Comparison of ENCODE assay signal across 9 cellular contexts in the genomic region with DNA sequence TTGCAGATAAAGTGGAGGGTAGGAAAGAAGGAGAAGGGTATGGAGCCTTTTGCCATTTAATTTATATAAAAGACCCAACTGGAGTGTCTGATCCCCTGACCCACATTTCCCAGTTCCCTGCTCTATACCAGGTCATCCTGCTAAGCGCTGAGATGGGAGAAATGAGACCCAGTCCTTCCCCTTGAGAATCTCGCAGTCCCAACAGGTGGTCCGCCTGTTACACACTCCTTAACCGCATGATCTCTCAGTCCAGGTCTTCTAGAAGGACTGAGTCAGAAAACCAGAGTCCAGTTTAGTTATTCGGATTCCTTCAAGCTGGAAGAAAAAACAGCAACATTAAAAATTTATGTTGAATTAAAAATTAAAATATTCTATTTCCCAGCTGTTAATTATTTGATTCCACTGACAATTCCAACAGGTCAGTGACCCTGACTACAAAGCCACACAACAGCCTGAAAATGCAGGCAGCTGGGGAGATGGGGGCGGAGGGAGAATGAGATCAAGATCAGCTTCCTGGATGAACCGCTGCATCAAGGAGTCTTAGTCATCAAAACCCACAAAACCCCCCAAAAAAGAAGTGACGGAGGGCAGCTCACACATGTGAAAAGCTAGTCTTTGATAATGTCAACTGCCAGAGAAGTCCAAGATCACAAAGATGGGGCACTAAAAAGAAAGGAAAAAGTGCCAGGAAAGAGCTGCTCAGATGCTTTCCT.
A peak's percentile ranks its signal among the peaks of the same experiment; 100 is the strongest.
DNase-seq lines count a peak whose midpoint lies in the region; ATAC-seq and TF ChIP-seq lines count a peak whose summit lies in the region.
"Had no signal": no experiment of that assay in that cellular context is flagged by ENCODE, and none has a peak within 500 bp of the region (broad histone marks: within the 10 kb centered on the region; RNA-seq: fewer than 3 reads in every experiment).

No MANE protein-coding gene starts in this region.

- peak; percentile 56 for DNase-seq in GM10266 (ENCODE audit: extremely low spot score)
- DNase-seq in Kasumi-1 (lab: John Stamatoyannopoulos, UW): peak; percentile 47 to 60
- DNase-seq in activated CD8-positive, alpha-beta memory T cell treated with anti-CD3 and anti-CD28 coated beads, Interleukin-2, amount 50 U/mL, for 4 hours: peak; percentile 31
- DNase-seq in stimulated activated CD8-positive, alpha-beta memory T cell treated with anti-CD3 and anti-CD28 coated beads, Interleukin-12 subunit alpha, Interleukin-12 subunit beta, amount 100 ng/mL, for 24 hours (ENCODE audit: extremely low read depth): peak; percentile 11
- DNase-seq in ecto neural progenitor cell (ENCODE audit: low spot score): no peak
- DNase-seq in 8988T: no peak
- DNase-seq: activated CD4-positive, CD25-positive, alpha-beta regulatory T cell treated with anti-CD3 and anti-CD28 coated beads, Interleukin-2, amount 50 U/mL, for 72 hours; mammary epithelial cell had no signal

- no peak for ATAC-seq in GM18861 (IDR thresholded peaks at IDR 0.05; ENCODE audit: unreplicated experiment)

- TF ChIP-seq CTCF in GM10266 (IDR thresholded peaks at IDR 0.05; ENCODE audit: control insufficient read depth, insufficient read depth, low read depth, missing control alignments): no peak

Comparison
In these comparisons a context has a peak if more than half of its experiments do, and no peak if none do; other contexts are left out.
1. DNase-seq: peak in GM10266 (single experiment), Kasumi-1 (2 of 2), activated CD8-positive, alpha-beta memory T cell treated with anti-CD3 and anti-CD28 coated beads, Interleukin-2, amount 50 U/mL, for 4 hours (single experiment) and stimulated activated CD8-positive, alpha-beta memory T cell treated with anti-CD3 and anti-CD28 coated beads, Interleukin-12 subunit alpha, Interleukin-12 subunit beta, amount 100 ng/mL, for 24 hours (single experiment); none in ecto neural progenitor cell (single experiment) and 8988T (single experiment).